ENCODE assay signal across 20 cellular contexts in genomic region chr9:486156-486555, GRCh38. TPM values are rescaled to one million over a fixed set of nuclear protein-coding genes. Genes with fewer than 3 reads are reported as not detected.
A peak's percentile ranks its signal among the peaks of the same experiment; 100 is the strongest.
DNase-seq lines count a peak whose midpoint lies in the region; ATAC-seq, FAIRE-seq and TF ChIP-seq lines count a peak whose summit lies in the region.
"Had no signal": no experiment of that assay in that cellular context is flagged by ENCODE, and none has a peak within 500 bp of the region (broad histone marks: within the 10 kb centered on the region; RNA-seq: fewer than 3 reads in every experiment).

No MANE protein-coding gene starts in this region.

- H3K4me1 ChIP-seq in HepG2 (ENCODE audit: insufficient read depth, low read length): peaks cover 27% of the 10 kb centered on the region
- peaks cover 0 to 13% (median 3%) of the 10 kb centered on the region in 4 donors for H3K4me1 ChIP-seq in right lobe of liver
- H3K4me1 ChIP-seq in kidney (ENCODE audit: control insufficient read depth in 1 of 2, insufficient read depth in 1 of 2, low read depth in 1 of 2, low read length in 2 of 2): peaks cover 0 to 20% of the 10 kb centered on the region in 2 donors

- intact Hi-C loops in HepG2 (cut with micrococcal nuclease; ENCODE audit: unreplicated experiment): no loop called here
- intact Hi-C loops in right lobe of liver (cut with DNase I): no loop called here
- intact Hi-C loops in kidney (cut with DNase I): no loop called here

- no peaks in the 10 kb centered on the region for H3K36me3 ChIP-seq in HepG2 (replicated peaks in 1 of 2; ENCODE audit: control insufficient read depth in 1 of 2, insufficient read depth in 2 of 2, low read length in 2 of 2)
- H3K36me3 ChIP-seq in right lobe of liver: no peaks in the 10 kb centered on the region
- H3K36me3 ChIP-seq in bronchial epithelial cell (ENCODE audit: control insufficient read depth, insufficient read depth, low read length): no peaks in the 10 kb centered on the region
- H3K36me3 ChIP-seq in kidney (ENCODE audit: control insufficient read depth in 1 of 2, insufficient read depth in 2 of 2, low read length in 2 of 2): no peaks in the 10 kb centered on the region

- no peaks in the 10 kb centered on the region for H3K9me3 ChIP-seq in HepG2 (ENCODE audit: low read length)
- no peaks in the 10 kb centered on the region for H3K9me3 ChIP-seq in right lobe of liver
- H3K9me3 ChIP-seq in kidney (ENCODE audit: control insufficient read depth in 1 of 2, low read length in 2 of 2): no peaks in the 10 kb centered on the region

- H3K4me3 ChIP-seq in HepG2 (replicated peaks in 1 of 3; ENCODE audit: insufficient read depth in 1 of 3, low read depth in 2 of 3, low read length in 3 of 3): no peak overlapping the region
- no peak overlapping the region for H3K4me3 ChIP-seq in right lobe of liver
- no peak overlapping the region for H3K4me3 ChIP-seq in bronchial epithelial cell (ENCODE audit: low read depth, low read length)
- no peak overlapping the region for H3K4me3 ChIP-seq in kidney (ENCODE audit: low read length in 2 of 2)
- H3K4me3 ChIP-seq: GM23338 had no signal

- in situ Hi-C loops in HepG2 (cut with HindIII; ENCODE audit: extremely low pct_ligation_motif_present, low pct_unique_long_range_greater_than_20kb): no loop called here
- in situ Hi-C loops in KBM-7 (cut with MboI; ENCODE audit: low pct_unique_long_range_greater_than_20kb, low sequenced_read_pairs): no loop called here

- DNase-seq in HepG2 (ENCODE audit: low spot score): no peak
- DNase-seq in right lobe of liver: no peak
- peak; percentile 93 for DNase-seq in bronchial epithelial cell (ENCODE audit: low read depth)
- peak; percentile 31 for DNase-seq in iris pigment epithelial cell (ENCODE audit: low read depth)
- DNase-seq in kidney: no peak
- no peak for DNase-seq in KBM-7
- DNase-seq: 8988T; C1 segment of cervical spinal cord; Calu3; CD4-positive, alpha-beta memory T cell; COR-L47; DMS53; DMS79 treated with DMSO at 0.1 percent for 48 hours; GF-D8; H9 had no signal

- no peaks in the 10 kb centered on the region for H3K79me2 ChIP-seq in HepG2 (ENCODE audit: insufficient read depth, low read length)

- POLR2A ChIA-PET in HepG2 (lab: Yijun Ruan, JAX): no interaction called here

- no peak overlapping the region for H3K9ac ChIP-seq in HepG2 (ENCODE audit: insufficient read depth, low read depth, low read length)
- no peak overlapping the region for H3K9ac ChIP-seq in kidney (ENCODE audit: low read length in 2 of 2)

- H2AFZ ChIP-seq in HepG2 (ENCODE audit: low read length): no peak overlapping the region
- H2AFZ ChIP-seq: GM23338 had no signal

- TF ChIP-seq RAD21 in HepG2 (CRISPR knock-in tag; IDR thresholded peaks at IDR 0.05): no peak

- WGBS in HepG2 (ENCODE audit: low lambda C conversion rate): 41% methylated on average over 4 of the region's 4 CpGs
- WGBS in right lobe of liver (ENCODE audit: insufficient coverage, low coverage, low lambda C conversion rate, missing lambda C conversion rate): 68% methylated on average over 4 of the region's 4 CpGs

- FAIRE-seq in HepG2 (lab: Jason Lieb, UNC) (no peak), bronchial epithelial cell (lab: Jason Lieb, UNC) (no peak), kidney (lab: Jason Lieb, UNC) (no peak)
- FAIRE-seq: GM12891, GM18507 had no signal

- no peak overlapping the region for H3K4me2 ChIP-seq in HepG2 (ENCODE audit: low read depth, low read length)
- H3K4me2 ChIP-seq: GM23338 had no signal

- TF ChIP-seq POLR2A in HepG2 (IDR thresholded peaks at IDR 0.05; ENCODE audit: insufficient read depth in 1 of 2, low read depth in 2 of 2, low read length in 2 of 2) (no peak), right lobe of liver (IDR thresholded peaks at IDR 0.05) (no peak)

- BruUV-seq in HepG2 (replicated peaks; lab: Mats Ljungman, UMichigan): no TSS peak

- H3K27me3 ChIP-seq in HepG2 (ENCODE audit: control insufficient read depth in 1 of 2, insufficient read depth in 2 of 2, low read length in 2 of 2) (peaks cover 0 to 4% of the 10 kb centered on the region in 2 experiments; a peak in 2 of 5 replicates), right lobe of liver (peaks cover 0 to 48% of the 10 kb centered on the region in 2 donors), bronchial epithelial cell (ENCODE audit: control insufficient read depth, insufficient read depth, low read length) (no peaks in the 10 kb centered on the region)

- CTCF ChIA-PET in HepG2 (lab: Yijun Ruan, JAX; ENCODE audit: low intra/inter-chr PET ratio, low total read pairs): no interaction called here

- no peak for TF ChIP-seq EP300 in HepG2 (IDR thresholded peaks at IDR 0.05; ENCODE audit: low read depth in 2 of 2, low read length in 2 of 2)
- no peak for TF ChIP-seq EP300 in HepG2 (CRISPR knock-in tag; IDR thresholded peaks at IDR 0.05; ENCODE audit: borderline replicate concordance)

- no peak overlapping the region for H3K27ac ChIP-seq in HepG2 (ENCODE audit: extremely low read length, insufficient read depth, low read length)
- H3K27ac ChIP-seq in right lobe of liver: no peak overlapping the region
- H3K27ac ChIP-seq in kidney (ENCODE audit: low read depth in 2 of 2, low read length in 2 of 2): no peak overlapping the region

- no peak for ATAC-seq in HepG2
- ATAC-seq in right lobe of liver: no peak
- ATAC-seq: GM23338, HCT116 had no signal

- TF ChIP-seq CTCF in HepG2 (CRISPR knock-in tag; IDR thresholded peaks at IDR 0.05): no peak
- TF ChIP-seq CTCF in right lobe of liver (IDR thresholded peaks at IDR 0.05): no peak
- TF ChIP-seq CTCF in bronchial epithelial cell (IDR thresholded peaks at IDR 0.05; ENCODE audit: insufficient read depth, low read length, severe bottlenecking): no peak
- no peak for TF ChIP-seq CTCF in kidney (IDR thresholded peaks at IDR 0.05; ENCODE audit: borderline replicate concordance, extremely low read depth, insufficient read depth)

- no peaks in the 10 kb centered on the region; the same call in 1 of the 2 replicates for H4K20me1 ChIP-seq in HepG2 (ENCODE audit: insufficient read depth, low read length)

TF ChIP-seq in HepG2, 621 proteins besides CTCF, POLR2A, EP300 and RAD21:
- no peak for TF ChIP-seq STAT5B (CRISPR knock-in tag; IDR thresholded peaks at IDR 0.05)
- no peak for TF ChIP-seq SKIL (CRISPR knock-in tag; IDR thresholded peaks at IDR 0.05; ENCODE audit: borderline replicate concordance)
- TF ChIP-seq THRA (CRISPR knock-in tag; IDR thresholded peaks at IDR 0.05; ENCODE audit: borderline replicate concordance): no peak
- TF ChIP-seq CREB1 (IDR thresholded peaks at IDR 0.05): peak; percentile 38; the same call in 1 of the 2 replicates
- no peak for TF ChIP-seq CREB1 (CRISPR knock-in tag; IDR thresholded peaks at IDR 0.05)

RNA-seq across cellular contexts. Expression of gene KANK1, which starts 18.3 kb away (rescaled TPM):
- total RNA-seq in HepG2 (2016; rRNA removed; fragmentation: Illumina TruSeq; extraction: Trizol) (67.0 and 70.0 TPM in 2 replicates), right lobe of liver (10 to 100 TPM; 60.0 to 86.7 (median 71.5) TPM), bronchial epithelial cell (26.9 and 28.0 TPM in 2 replicates), kidney (40.2 TPM)
- total RNA-seq in HepG2 (2016; cell fraction: cytosol; rRNA removed; fragmentation: Illumina TruSeq; extraction: Trizol; ENCODE audit: low read depth): 13.0 and 13.6 TPM in 2 replicates
- total RNA-seq in HepG2 (2016; cell fraction: insoluble cytoplasmic fraction; rRNA removed; fragmentation: Illumina TruSeq; extraction: Trizol): 62.1 and 68.7 TPM in 2 replicates
- total RNA-seq in HepG2 (2016; cell fraction: membrane; rRNA removed; fragmentation: Illumina TruSeq; extraction: Trizol): 26.5 and 27.0 TPM in 2 replicates
- total RNA-seq in HepG2 (2016; cell fraction: nucleus; rRNA removed; fragmentation: Illumina TruSeq; extraction: Trizol): 68.6 and 77.4 TPM in 2 replicates
- polyA plus RNA-seq in HepG2 (2011; rRNA removed) (214 and 235 TPM in 2 replicates), kidney (ENCODE audit: insufficient read depth, low read depth, low replicate concordance) (34.5 TPM)
- 176 and 202 TPM in 2 replicates for polyA plus RNA-seq in HepG2 (2011; cell fraction: cytosol; rRNA removed)
- polyA plus RNA-seq in HepG2 (2011; cell fraction: nucleus; rRNA removed): 210 and 216 TPM in 2 replicates
- 137 and 141 TPM in 2 replicates for polyA plus RNA-seq in HepG2 (2012)
- polyA plus RNA-seq in HepG2 (2016; cell fraction: cytosol; fragmentation: Illumina TruSeq; extraction: Trizol; ENCODE audit: low read depth): 3.8 and 5.1 TPM in 2 replicates
- polyA plus RNA-seq in HepG2 (2016; cell fraction: insoluble cytoplasmic fraction; fragmentation: Illumina TruSeq; extraction: Trizol; ENCODE audit: low read depth): 56.4 and 60.9 TPM in 2 replicates
- 12.3 and 13.0 TPM in 2 replicates for polyA plus RNA-seq in HepG2 (2016; cell fraction: membrane; fragmentation: Illumina TruSeq; extraction: Trizol; ENCODE audit: low read depth)
- 95.8 and 106 TPM in 2 replicates for polyA plus RNA-seq in HepG2 (2016; cell fraction: nucleus; fragmentation: Illumina TruSeq; extraction: Trizol; ENCODE audit: insufficient read depth, low read depth)
- polyA minus RNA-seq in HepG2 (2011; rRNA and poly(A)+ RNA removed; ENCODE audit: low replicate concordance): 14.6 and 459 TPM in 2 replicates
- 141 and 150 TPM in 2 replicates for polyA minus RNA-seq in HepG2 (2011; cell fraction: cytosol; rRNA and poly(A)+ RNA removed)
- 189 and 226 TPM in 2 replicates for polyA minus RNA-seq in HepG2 (2011; cell fraction: nucleus; rRNA and poly(A)+ RNA removed)
- total RNA-seq: G401 had no signal

Comparison
In these comparisons a context has a peak if more than half of its experiments do, and no peak if none do; other contexts are left out.
1. DNase-seq: peak in bronchial epithelial cell (single experiment) and iris pigment epithelial cell (single experiment); none in HepG2 (single experiment), right lobe of liver (0 of 3), kidney (single experiment) and KBM-7 (single experiment).